8 cellular contexts compared by ENCODE assay signal in the genomic region with DNA sequence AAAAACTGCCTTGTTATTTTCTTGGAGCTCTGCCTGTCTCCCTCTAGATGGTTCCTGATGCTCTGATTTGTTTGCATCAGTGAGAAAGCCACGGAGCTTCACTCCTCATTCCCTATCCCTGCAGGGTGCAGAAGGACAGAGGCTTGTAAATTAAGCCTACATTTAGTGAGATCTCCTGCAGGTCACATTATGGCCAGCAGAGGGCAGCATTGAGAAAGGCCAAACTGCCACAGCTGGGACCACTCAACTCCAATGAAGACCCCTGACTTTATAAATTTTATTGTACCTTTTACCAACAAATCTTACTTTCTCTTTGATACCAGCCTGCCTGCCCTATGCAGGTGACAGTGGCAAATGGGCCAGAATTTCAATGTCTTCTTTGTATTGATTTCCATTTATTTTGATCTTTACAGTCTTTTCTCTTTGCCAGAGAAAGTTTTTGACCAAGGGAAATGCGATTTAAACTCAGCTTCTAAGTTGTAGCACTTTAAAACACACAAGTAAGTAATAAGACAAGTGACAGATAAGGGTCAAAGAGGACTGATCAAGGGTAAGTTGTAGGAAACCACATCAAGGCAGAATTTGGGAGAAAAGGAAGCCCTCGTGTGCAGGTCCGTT.
DNase-seq lines count a peak whose midpoint lies in the region; ATAC-seq and TF ChIP-seq lines count a peak whose summit lies in the region.

No MANE protein-coding gene starts in this region.

- TF ChIP-seq CTCF in IMR-90 (conservative IDR thresholded peaks at IDR 0.05; ENCODE audit: low read depth, low read length): peak; percentile 32
- TF ChIP-seq CTCF in fibroblast of mammary gland (conservative IDR thresholded peaks at IDR 0.05; ENCODE audit: control insufficient read depth, insufficient read depth, low read depth, low read length): peak; percentile 65
- peak; percentile 19 to 52 (median 43) for TF ChIP-seq CTCF in vagina (IDR thresholded peaks at IDR 0.05)

- H3K79me1 ChIP-seq in IMR-90 (ENCODE audit: low read depth in 1 of 2, low read length in 2 of 2) (no peaks in the 10 kb centered on the region), neuronal stem cell (ENCODE audit: low read depth, low read length) (no peaks in the 10 kb centered on the region)

- H3K27ac ChIP-seq in IMR-90 (ENCODE audit: insufficient read depth, low read length): no peak overlapping the region
- no peak overlapping the region for H3K27ac ChIP-seq in neuronal stem cell (replicated peaks; ENCODE audit: low read length)
- no peak overlapping the region for H3K27ac ChIP-seq in vagina

- H3K27me3 ChIP-seq in IMR-90 (ENCODE audit: control insufficient read depth, insufficient read depth, low read length): no peaks in the 10 kb centered on the region
- H3K27me3 ChIP-seq in neuronal stem cell (ENCODE audit: control insufficient read depth in 3 of 3, insufficient read depth in 3 of 3, low read depth in 1 of 3, low read length in 3 of 3): no peaks in the 10 kb centered on the region
- no peaks in the 10 kb centered on the region for H3K27me3 ChIP-seq in vagina

- H2AK9ac ChIP-seq in IMR-90 (replicated peaks; ENCODE audit: low read depth, low read length, poor library complexity): no peak overlapping the region

- no peak overlapping the region for H3K27ac Mint-ChIP-seq in activated CD4-positive, alpha-beta memory T cell treated with anti-CD3 and anti-CD28 coated beads for 36 hours

- H2AFZ ChIP-seq in IMR-90 (replicated peaks; ENCODE audit: low read length, poor library complexity) (no peak overlapping the region), neuronal stem cell (ENCODE audit: low read length) (no peak overlapping the region)

- H3K36me3 ChIP-seq in IMR-90 (ENCODE audit: control insufficient read depth, insufficient read depth, low read length) (no peaks in the 10 kb centered on the region), neuronal stem cell (replicated peaks in 1 of 2; ENCODE audit: control insufficient read depth in 2 of 2, insufficient read depth in 2 of 2, low read length in 2 of 2) (no peaks in the 10 kb centered on the region), vagina (no peaks in the 10 kb centered on the region)

- POLR2A ChIA-PET in IMR-90 (lab: Charles Lee; ENCODE audit: unreplicated experiment): no interaction called here
- POLR2A ChIA-PET in activated CD4-positive, alpha-beta memory T cell treated with anti-CD3 and anti-CD28 coated beads for 36 hours (lab: Charles Lee): no interaction called here

- no peak overlapping the region for H3K4me3 Mint-ChIP-seq in activated CD4-positive, alpha-beta memory T cell treated with anti-CD3 and anti-CD28 coated beads for 36 hours

- no peak overlapping the region for H4K8ac ChIP-seq in IMR-90 (ENCODE audit: low read depth in 2 of 2, low read length in 2 of 2)
- no peak overlapping the region for H4K8ac ChIP-seq in neuronal stem cell (ENCODE audit: low read depth, low read length)

- H3K9me3 Mint-ChIP-seq in activated CD4-positive, alpha-beta memory T cell treated with anti-CD3 and anti-CD28 coated beads for 36 hours: peaks cover 1% of the 10 kb centered on the region

- H4K20me1 ChIP-seq in IMR-90 (ENCODE audit: insufficient read depth, low read length): no peaks in the 10 kb centered on the region

- TF ChIP-seq POLR2A in IMR-90 (IDR thresholded peaks at IDR 0.05; ENCODE audit: low read depth, low read length) (no peak), vagina (IDR thresholded peaks at IDR 0.05) (no peak)

- intact Hi-C loops in IMR-90 (cut with micrococcal nuclease): no loop called here
- intact Hi-C loops in activated CD4-positive, alpha-beta memory T cell treated with anti-CD3 and anti-CD28 coated beads for 36 hours (cut with micrococcal nuclease): no loop called here
- intact Hi-C loops in vagina (cut with DNase I): no loop called here

- dilution Hi-C loops in IMR-90 (cut with HindIII; ENCODE audit: low sequenced_read_pairs, unreplicated experiment): no loop called here

- no peak overlapping the region for H2AK5ac ChIP-seq in IMR-90 (ENCODE audit: low read depth, low read length)
- no peak overlapping the region for H2AK5ac ChIP-seq in neuronal stem cell (ENCODE audit: low read depth, low read length)

- CTCF ChIA-PET in IMR-90 (lab: Yijun Ruan, JAX): interaction anchor here (1.4 kb wide), 1 partner anchor 18 kb away, joined by 5 read pairs; no protein-coding TSS in a partner anchor
- CTCF ChIA-PET in activated CD4-positive, alpha-beta memory T cell treated with anti-CD3 and anti-CD28 coated beads for 36 hours (lab: Charles Lee): interaction anchor here (0.6 to 1.3 kb wide), 5 partner anchors 9 to 1150 kb away, joined by 3 to 7 read pairs (median 3); no protein-coding TSS in a partner anchor

- WGBS in IMR-90 (ENCODE audit: extremely low coverage in 2 of 2, insufficient read length in 1 of 2), 2 experiments: no CpG with 5 or more reads among the region's 4 CpGs
- no CpG with 5 or more reads among the region's 4 CpGs for WGBS in neuronal stem cell (ENCODE audit: extremely low coverage in 2 of 2, insufficient read length in 2 of 2, insufficient replicate concordance in 1 of 2), 2 donors

- no peak overlapping the region for H3K4ac ChIP-seq in IMR-90 (ENCODE audit: low read depth, low read length)
- no peak overlapping the region for H3K4ac ChIP-seq in neuronal stem cell (ENCODE audit: low read length)

- no peaks in the 10 kb centered on the region; the same call in 1 of the 2 replicates for H3K9me3 ChIP-seq in IMR-90 (ENCODE audit: control insufficient read depth, insufficient read depth, low read length)
- H3K9me3 ChIP-seq in neuronal stem cell (replicated peaks in 1 of 2; ENCODE audit: control insufficient read depth in 2 of 2, insufficient read depth in 1 of 2, low read depth in 1 of 2, low read length in 2 of 2): no peaks in the 10 kb centered on the region
- H3K9me3 ChIP-seq in vagina: no peaks in the 10 kb centered on the region

- no peak overlapping the region for H2BK12ac ChIP-seq in neuronal stem cell (ENCODE audit: low read length)

- TF ChIP-seq RAD21 in IMR-90 (IDR thresholded peaks at IDR 0.05; ENCODE audit: low read length): peak; percentile 25; the same call in 1 of the 2 replicates

- in situ Hi-C loops in IMR-90 (cut with MboI; ENCODE audit: low sequenced_read_pairs): no loop called here

- DNase-seq in EL (peak; percentile 2), IMR-90 (peak; percentile 4), fibroblast of mammary gland (ENCODE audit: low read depth) (peak; percentile 5), neuronal stem cell (ENCODE audit: low spot score) (peak; percentile 69), vagina (ENCODE audit: extremely low spot score in 2 of 2) (no peak), GDM1 (lab: John Stamatoyannopoulos, UW) (no peak)
- peak; percentile 49 for DNase-seq in activated CD4-positive, alpha-beta memory T cell treated with anti-CD3 and anti-CD28 coated beads for 36 hours

- H3K27me3 Mint-ChIP-seq in activated CD4-positive, alpha-beta memory T cell treated with anti-CD3 and anti-CD28 coated beads for 36 hours: no peaks in the 10 kb centered on the region

- H2BK120ac ChIP-seq in IMR-90 (ENCODE audit: low read depth, low read length): no peak overlapping the region
- H2BK120ac ChIP-seq in neuronal stem cell (ENCODE audit: low read depth, low read length): no peak overlapping the region

- no peaks in the 10 kb centered on the region for H3K9me1 ChIP-seq in IMR-90 (ENCODE audit: insufficient read depth, low read length)

- no peak overlapping the region for H4K5ac ChIP-seq in IMR-90 (ENCODE audit: low read depth, low read length)

- H3K4me1 ChIP-seq in IMR-90 (ENCODE audit: control insufficient read depth, insufficient read depth, low read length): no peaks in the 10 kb centered on the region
- peaks cover 0 to under 1% of the 10 kb centered on the region in 2 donors for H3K4me1 ChIP-seq in neuronal stem cell (ENCODE audit: control insufficient read depth in 2 of 2, insufficient read depth in 1 of 2, low read depth in 1 of 2, low read length in 2 of 2)
- no peaks in the 10 kb centered on the region for H3K4me1 ChIP-seq in vagina

- H3K14ac ChIP-seq in IMR-90 (replicated peaks; ENCODE audit: low read depth, low read length) (no peak overlapping the region), neuronal stem cell (ENCODE audit: low read length) (no peak overlapping the region)

- no peak overlapping the region for H3K4me2 ChIP-seq in IMR-90 (ENCODE audit: low read depth, low read length)
- H3K4me2 ChIP-seq in neuronal stem cell (ENCODE audit: insufficient read depth, low read length, poor library complexity, severe bottlenecking): no peak overlapping the region

- H3K4me1 Mint-ChIP-seq in activated CD4-positive, alpha-beta memory T cell treated with anti-CD3 and anti-CD28 coated beads for 36 hours (ENCODE audit: low read depth): no peaks in the 10 kb centered on the region

- no peaks in the 10 kb centered on the region for H3K36me3 Mint-ChIP-seq in activated CD4-positive, alpha-beta memory T cell treated with anti-CD3 and anti-CD28 coated beads for 36 hours

- ATAC-seq in GM19455 (IDR thresholded peaks at IDR 0.05; ENCODE audit: unreplicated experiment) (peak; percentile 83), IMR-90 (ENCODE audit: low read depth) (0 out of 2 replicates have a peak, but pooled peaks have one; percentile 27)

- no peak overlapping the region for H2BK5ac ChIP-seq in IMR-90 (ENCODE audit: low read depth, low read length, poor library complexity, severe bottlenecking)
- no peak overlapping the region for H2BK5ac ChIP-seq in neuronal stem cell (ENCODE audit: low read length)

- H3K56ac ChIP-seq in IMR-90 (ENCODE audit: extremely low read depth, insufficient read depth, low read length): no peak overlapping the region

- no TSS peak for BruUV-seq in IMR-90 (replicated peaks; lab: Mats Ljungman, UMichigan)

- no peak overlapping the region for H3K9ac ChIP-seq in IMR-90 (ENCODE audit: low read depth, low read length)
- H3K9ac ChIP-seq in neuronal stem cell (ENCODE audit: low read depth, low read length, poor library complexity): no peak overlapping the region

- H3K18ac ChIP-seq in IMR-90 (ENCODE audit: low read depth, low read length): no peak overlapping the region
- no peak overlapping the region for H3K18ac ChIP-seq in neuronal stem cell (ENCODE audit: low read length)

- no peak overlapping the region for H2BK20ac ChIP-seq in IMR-90 (ENCODE audit: low read depth, low read length)

- H2BK15ac ChIP-seq in IMR-90 (ENCODE audit: low read depth, low read length): no peak overlapping the region
- no peak overlapping the region for H2BK15ac ChIP-seq in neuronal stem cell (ENCODE audit: low read length)

- no peak overlapping the region for H4K91ac ChIP-seq in IMR-90 (ENCODE audit: insufficient read depth, low read depth, low read length)
- H4K91ac ChIP-seq in neuronal stem cell (ENCODE audit: low read depth, low read length, poor library complexity): no peak overlapping the region

- H3K4me3 ChIP-seq in IMR-90 (ENCODE audit: insufficient read depth, low read depth, low read length): no peak overlapping the region
- no peak overlapping the region for H3K4me3 ChIP-seq in fibroblast of mammary gland (ENCODE audit: control insufficient read depth, low read depth, low read length)
- H3K4me3 ChIP-seq in neuronal stem cell (ENCODE audit: low read length in 2 of 2): no peak overlapping the region
- H3K4me3 ChIP-seq in vagina: no peak overlapping the region

- H3K23ac ChIP-seq in IMR-90 (ENCODE audit: low read depth, low read length) (no peak overlapping the region), neuronal stem cell (ENCODE audit: low read depth, low read length, poor library complexity) (no peak overlapping the region)

Comparison
In these comparisons a context has a peak if more than half of its experiments do, and no peak if none do; other contexts are left out.
1. DNase-seq: peak in EL (single experiment), IMR-90 (single experiment), activated CD4-positive, alpha-beta memory T cell treated with anti-CD3 and anti-CD28 coated beads for 36 hours (single experiment), fibroblast of mammary gland (single experiment) and neuronal stem cell (single experiment); none in vagina (0 of 2) and GDM1 (single experiment).
2. Peak in every context shown above with its lines, with median percentiles within 50 percentile points of each other: CTCF ChIP-seq.